Comparison of ENCODE assay signal across 8 cellular contexts in the genomic region with DNA sequence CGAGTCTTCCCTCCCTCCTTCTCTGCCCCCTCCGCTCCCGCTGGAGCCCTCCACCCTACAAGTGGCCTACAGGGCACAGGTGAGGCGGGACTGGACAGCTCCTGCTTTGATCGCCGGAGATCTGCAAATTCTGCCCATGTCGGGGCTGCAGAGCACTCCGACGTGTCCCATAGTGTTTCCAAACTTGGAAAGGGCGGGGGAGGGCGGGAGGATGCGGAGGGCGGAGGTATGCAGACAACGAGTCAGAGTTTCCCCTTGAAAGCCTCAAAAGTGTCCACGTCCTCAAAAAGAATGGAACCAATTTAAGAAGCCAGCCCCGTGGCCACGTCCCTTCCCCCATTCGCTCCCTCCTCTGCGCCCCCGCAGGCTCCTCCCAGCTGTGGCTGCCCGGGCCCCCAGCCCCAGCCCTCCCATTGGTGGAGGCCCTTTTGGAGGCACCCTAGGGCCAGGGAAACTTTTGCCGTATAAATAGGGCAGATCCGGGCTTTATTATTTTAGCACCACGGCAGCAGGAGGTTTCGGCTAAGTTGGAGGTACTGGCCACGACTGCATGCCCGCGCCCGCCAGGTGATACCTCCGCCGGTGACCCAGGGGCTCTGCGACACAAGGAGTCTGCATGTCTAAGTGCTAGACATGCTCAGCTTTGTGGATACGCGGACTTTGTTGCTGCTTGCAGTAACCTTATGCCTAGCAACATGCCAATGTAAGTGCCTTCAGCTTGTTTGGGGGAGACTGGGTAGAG. TPM values are rescaled to one million over a fixed set of nuclear protein-coding genes. Genes with fewer than 3 reads are reported as not detected.
DNase-seq lines count a peak whose midpoint lies in the region; ATAC-seq, FAIRE-seq and TF ChIP-seq lines count a peak whose summit lies in the region.

A gene (plus strand): TSS at position 497 of the 742 bp plus-strand sequence. CDS start 137 bp downstream, at position 634.

- no peak for FAIRE-seq in bronchial epithelial cell (lab: Jason Lieb, UNC)

- CTCF ChIA-PET in IMR-90 (lab: Yijun Ruan, JAX) = interaction anchor here (0.6 to 2.5 kb wide), 7 partner anchors 20 to 106 kb away, joined by 3 to 31 read pairs (median 6); no protein-coding TSS in a partner anchor

- peak within 1 kb of the TSS; percentile 99 for H3K14ac ChIP-seq in IMR-90 (replicated peaks; ENCODE audit: low read depth, low read length)

- peak within 1 kb of the TSS; percentile 92 to 94 for H4K8ac ChIP-seq in IMR-90 (ENCODE audit: low read depth in 2 of 2, low read length in 2 of 2)

- H3K4me2 ChIP-seq in IMR-90 (ENCODE audit: low read depth, low read length) = peak within 1 kb of the TSS; percentile 90

- peak; percentile 22; the same call in 1 of the 2 replicates for TF ChIP-seq RAD21 in IMR-90 (IDR thresholded peaks at IDR 0.05; ENCODE audit: low read length)

- no TSS peak for BruUV-seq in IMR-90 (replicated peaks; lab: Mats Ljungman, UMichigan)

- H3K4ac ChIP-seq in IMR-90 (ENCODE audit: low read depth, low read length) = peak within 1 kb of the TSS; percentile 99

- DNase-seq in DMS 273 treated with DMSO at 0.1 percent for 48 hours (lab: John Stamatoyannopoulos, UW) = peak; percentile 19
- DNase-seq in IMR-90 = peak; percentile 99
- peak; percentile 13 for DNase-seq in bronchial epithelial cell (ENCODE audit: low read depth)
- peak; percentile 98 for DNase-seq in iris pigment epithelial cell (ENCODE audit: low read depth)
- DNase-seq in spleen = peak; percentile 77
- DNase-seq in OCI-M1 (lab: John Stamatoyannopoulos, UW) = no peak
- DNase-seq in SHP77 treated with DMSO at 0.1 percent for 48 hours (lab: John Stamatoyannopoulos, UW) = no peak
- no peak for DNase-seq in activated effector memory CD4-positive, alpha-beta T cell treated with Interleukin-2 at 50 U/mL for 16 hours

- WGBS in IMR-90 (ENCODE audit: extremely low coverage in 2 of 2, insufficient read length in 1 of 2), 2 experiments = 2% methylated on average over 12 of the region's 34 CpGs; no CpG with 5 or more reads in 1 of the 2 experiments
- 0 to 5% (median 4%) methylated on average over 26 to 34 of the region's 34 CpGs for WGBS in spleen, 5 donors

- peak within 1 kb of the TSS; percentile 99 for H4K91ac ChIP-seq in IMR-90 (ENCODE audit: insufficient read depth, low read depth, low read length)

- POLR2A ChIA-PET in IMR-90 (lab: Charles Lee; ENCODE audit: unreplicated experiment) = interaction anchor here (0.7 to 3.4 kb wide), 13 partner anchors 9 to 105 kb away, joined by 3 to 169 read pairs (median 7); no protein-coding TSS in a partner anchor

- H3K4me3 ChIP-seq in IMR-90 (ENCODE audit: insufficient read depth, low read depth, low read length) (peak within 1 kb of the TSS; percentile 81), bronchial epithelial cell (ENCODE audit: low read depth, low read length) (peak within 1 kb of the TSS; percentile 8), spleen (peak within 1 kb of the TSS; percentile 16 to 64 (median 36))

- TF ChIP-seq CTCF in IMR-90 (conservative IDR thresholded peaks at IDR 0.05; ENCODE audit: low read depth, low read length) (no peak), bronchial epithelial cell (IDR thresholded peaks at IDR 0.05; ENCODE audit: insufficient read depth, low read length, severe bottlenecking) (no peak), spleen (IDR thresholded peaks at IDR 0.05 in 8 of 11, conservative IDR thresholded peaks at IDR 0.05 in 3 of 11) (no peak)

- H2AK9ac ChIP-seq in IMR-90 (replicated peaks; ENCODE audit: low read depth, low read length, poor library complexity) = peak within 1 kb of the TSS; percentile 99

- H2AK5ac ChIP-seq in IMR-90 (ENCODE audit: low read depth, low read length) = peak within 1 kb of the TSS; percentile 99

- peak within 1 kb of the TSS; percentile 95 for H2BK20ac ChIP-seq in IMR-90 (ENCODE audit: low read depth, low read length)

- H3K9me1 ChIP-seq in IMR-90 (ENCODE audit: insufficient read depth, low read length) = no peaks in the 10 kb centered on the region; the same call in 1 of the 2 replicates

- H3K27me3 ChIP-seq in IMR-90 (ENCODE audit: control insufficient read depth, insufficient read depth, low read length) (no peaks in the 10 kb centered on the region), bronchial epithelial cell (ENCODE audit: control insufficient read depth, insufficient read depth, low read length) (no peaks in the 10 kb centered on the region), spleen (replicated peaks in 1 of 7) (peaks cover 0 to 25% (median 0%) of the 10 kb centered on the region in 7 donors)

- TF ChIP-seq POLR2A in IMR-90 (IDR thresholded peaks at IDR 0.05; ENCODE audit: low read depth, low read length) (peak; percentile 98), spleen (IDR thresholded peaks at IDR 0.05) (peak in 1 of 3 donors; percentile 19)

- intact Hi-C loops in IMR-90 (cut with micrococcal nuclease) (loop anchor here (1.0 to 5.0 kb wide), 5 partner anchors 19 to 97 kb away; no protein-coding TSS in a partner anchor), spleen (cut with DNase I; ENCODE audit: low total_unique reads) (no loop called here)

- peaks cover 13 to 28% of the 10 kb centered on the region in 2 experiments for H3K79me1 ChIP-seq in IMR-90 (ENCODE audit: low read depth in 1 of 2, low read length in 2 of 2)

- peaks cover 17% of the 10 kb centered on the region for H3K4me1 ChIP-seq in IMR-90 (ENCODE audit: control insufficient read depth, insufficient read depth, low read length)
- peaks cover 0 to 42% (median 17%) of the 10 kb centered on the region in 6 donors for H3K4me1 ChIP-seq in spleen

- H3K9ac ChIP-seq in IMR-90 (ENCODE audit: low read depth, low read length) = peak within 1 kb of the TSS; percentile 99

- dilution Hi-C loops in IMR-90 (cut with HindIII; ENCODE audit: low sequenced_read_pairs, unreplicated experiment) = no loop called here

- H4K20me1 ChIP-seq in IMR-90 (ENCODE audit: insufficient read depth, low read length) = peaks cover 22% of the 10 kb centered on the region; the same call in 1 of the 2 replicates

- H3K9me3 ChIP-seq in IMR-90 (ENCODE audit: control insufficient read depth, insufficient read depth, low read length) (no peaks in the 10 kb centered on the region), spleen (no peaks in the 10 kb centered on the region)

- in situ Hi-C loops in IMR-90 (cut with MboI; ENCODE audit: low sequenced_read_pairs) = loop anchor here (5.0 kb wide), 1 partner anchor 97 kb away; no protein-coding TSS in a partner anchor

- peak within 1 kb of the TSS; percentile 97 for H3K56ac ChIP-seq in IMR-90 (ENCODE audit: extremely low read depth, insufficient read depth, low read length)

- peak within 1 kb of the TSS; percentile 99 for H3K23ac ChIP-seq in IMR-90 (ENCODE audit: low read depth, low read length)

- H2AFZ ChIP-seq in IMR-90 (replicated peaks; ENCODE audit: low read length, poor library complexity) = peak within 1 kb of the TSS; percentile 86

- peak within 1 kb of the TSS; percentile 93 for H2BK15ac ChIP-seq in IMR-90 (ENCODE audit: low read depth, low read length)

- peak within 1 kb of the TSS; percentile 78 for H4K5ac ChIP-seq in IMR-90 (ENCODE audit: low read depth, low read length)

- peak within 1 kb of the TSS; percentile 94 for H3K18ac ChIP-seq in IMR-90 (ENCODE audit: low read depth, low read length)

- H2BK5ac ChIP-seq in IMR-90 (ENCODE audit: low read depth, low read length, poor library complexity, severe bottlenecking) = peak within 1 kb of the TSS; percentile 92

- H2BK120ac ChIP-seq in IMR-90 (ENCODE audit: low read depth, low read length) = peak within 1 kb of the TSS; percentile 95

- peaks cover 28% of the 10 kb centered on the region for H3K36me3 ChIP-seq in IMR-90 (ENCODE audit: control insufficient read depth, insufficient read depth, low read length)
- H3K36me3 ChIP-seq in bronchial epithelial cell (ENCODE audit: control insufficient read depth, insufficient read depth, low read length) = no peaks in the 10 kb centered on the region
- no peaks in the 10 kb centered on the region for H3K36me3 ChIP-seq in spleen

- ATAC-seq in IMR-90 (ENCODE audit: low read depth) = peak; percentile 85

- H3K27ac ChIP-seq in IMR-90 (ENCODE audit: insufficient read depth, low read length) (peak within 1 kb of the TSS; percentile 99), spleen (peak within 1 kb of the TSS; percentile 19 to 81 (median 72))

TF ChIP-seq in IMR-90, 13 proteins besides CTCF, POLR2A, EP300 and RAD21:
- TF ChIP-seq RCOR1 (IDR thresholded peaks at IDR 0.05; ENCODE audit: insufficient replicate concordance, low read length) = no peak
- TF ChIP-seq SMC3 (IDR thresholded peaks at IDR 0.05; ENCODE audit: low read depth, low read length) = no peak; the same call in 1 of the 2 replicates
- TF ChIP-seq MAZ (IDR thresholded peaks at IDR 0.05; ENCODE audit: borderline replicate concordance, low read depth, low read length) = peak; percentile 97
- peak; percentile 14; the same call in 1 of the 2 replicates for TF ChIP-seq MAFK (IDR thresholded peaks at IDR 0.05; ENCODE audit: low read depth, low read length)
- 0 out of 2 replicates have a peak, but pooled peaks have one; percentile 4 for TF ChIP-seq CEBPB (IDR thresholded peaks at IDR 0.05; ENCODE audit: low read depth, low read length)
- TF ChIP-seq, protein P1, sequence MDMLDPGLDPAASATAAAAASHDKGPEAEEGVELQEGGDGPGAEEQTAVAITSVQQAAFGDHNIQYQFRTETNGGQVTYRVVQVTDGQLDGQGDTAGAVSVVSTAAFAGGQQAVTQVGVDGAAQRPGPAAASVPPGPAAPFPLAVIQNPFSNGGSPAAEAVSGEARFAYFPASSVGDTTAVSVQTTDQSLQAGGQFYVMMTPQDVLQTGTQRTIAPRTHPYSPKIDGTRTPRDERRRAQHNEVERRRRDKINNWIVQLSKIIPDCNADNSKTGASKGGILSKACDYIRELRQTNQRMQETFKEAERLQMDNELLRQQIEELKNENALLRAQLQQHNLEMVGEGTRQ (IDR thresholded peaks at IDR 0.05; ENCODE audit: low read depth, low read length) = peak; percentile 58; the same call in 1 of the 2 replicates
- TF ChIP-seq NFE2L2 (IDR thresholded peaks at IDR 0.05; ENCODE audit: low read depth, low read length) = peak; percentile 25; the same call in 1 of the 2 replicates
- peak; percentile 53; the same call in 1 of the 2 replicates for TF ChIP-seq MXI1 (IDR thresholded peaks at IDR 0.05; ENCODE audit: borderline replicate concordance, low read depth, low read length)
TF ChIP-seq in IMR-90: peak in this region for 6.

RNA-seq across cellular contexts. Expression of the gene that starts here (rescaled TPM):
- total RNA-seq in IMR-90 (2012; rRNA removed) = 1,211 and 1,351 TPM in 2 replicates
- 3,922 and 4,454 TPM in 2 replicates for polyA plus RNA-seq in IMR-90 (2012; rRNA removed)
- polyA plus RNA-seq in IMR-90 (2012; cell fraction: cytosol; rRNA removed) = 4,367 and 7,099 TPM in 2 replicates
- polyA plus RNA-seq in IMR-90 (2012; cell fraction: nucleus; rRNA removed; ENCODE audit: low replicate concordance) = 4,818 and 7,550 TPM in 2 replicates
- 1.4 and 46.9 TPM in 2 replicates for total RNA-seq in bronchial epithelial cell
- total RNA-seq in spleen = 100 to 1,000 TPM in 6 of 7 donors, 10 to 100 TPM in 1; 72.8 to 228 (median 166) TPM
- polyA plus RNA-seq in spleen = 10 to 100 TPM; 39.7 to 73.0 (median 48.3) TPM

Comparison
In these comparisons a context has a peak if more than half of its experiments do, and no peak if none do; other contexts are left out.
1. RNA of the gene that starts here (polyA plus RNA-seq): 3,922 to 7,550 TPM in IMR-90; 39.7 to 73.0 TPM in spleen; every median in the first group is over 10 times any median in the second.
2. DNase-seq: peak in DMS 273 treated with DMSO at 0.1 percent for 48 hours (single experiment), IMR-90 (single experiment), bronchial epithelial cell (single experiment), iris pigment epithelial cell (single experiment) and spleen (single experiment); none in OCI-M1 (single experiment), SHP77 treated with DMSO at 0.1 percent for 48 hours (single experiment) and activated effector memory CD4-positive, alpha-beta T cell treated with Interleukin-2 at 50 U/mL for 16 hours (single experiment).
3. H3K4me3 ChIP-seq: peak in every context shown above with its lines; median percentile 81 in IMR-90; 36 in spleen; 8 in bronchial epithelial cell.